1 cellular context compared by ENCODE assay signal in the genomic region with DNA sequence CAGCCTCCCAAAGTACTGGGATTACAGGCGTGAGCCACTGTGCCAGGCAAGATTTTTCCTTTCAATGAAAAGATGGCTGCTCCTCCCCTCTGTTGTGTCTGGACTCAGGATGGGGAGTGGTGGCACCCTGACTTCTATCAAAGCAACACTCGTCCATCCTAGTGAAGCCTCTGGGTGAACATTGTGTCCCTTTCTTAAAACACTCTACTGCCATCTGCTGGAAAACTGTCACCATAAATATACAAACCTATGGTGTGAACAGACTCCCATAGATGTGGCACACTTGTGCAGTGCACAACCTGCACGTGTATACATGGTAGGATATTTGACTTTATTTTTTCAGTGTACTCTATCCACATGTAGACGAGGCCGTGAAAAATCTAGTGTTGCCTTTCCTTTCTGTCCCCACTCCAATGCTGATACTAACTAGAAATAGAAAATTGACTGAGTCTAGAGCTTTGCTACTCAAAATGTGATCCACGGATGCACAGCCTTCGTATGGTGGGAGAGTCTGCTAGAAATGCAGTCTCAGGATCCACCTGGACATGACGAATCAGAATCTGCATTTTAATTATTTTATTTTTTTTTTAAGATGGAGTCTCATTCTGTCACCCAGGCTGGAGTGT.
TF ChIP-seq lines count a peak whose summit lies in the region.

No MANE protein-coding gene starts in this region.

TF ChIP-seq in HepG2, 621 proteins besides CTCF, POLR2A, EP300 and RAD21 (continued from another document):
- no peak for TF ChIP-seq ZNF800 (CRISPR knock-in tag; IDR thresholded peaks at IDR 0.05)
